Comparison of ENCODE assay signal across 23 cellular contexts in the genomic region with DNA sequence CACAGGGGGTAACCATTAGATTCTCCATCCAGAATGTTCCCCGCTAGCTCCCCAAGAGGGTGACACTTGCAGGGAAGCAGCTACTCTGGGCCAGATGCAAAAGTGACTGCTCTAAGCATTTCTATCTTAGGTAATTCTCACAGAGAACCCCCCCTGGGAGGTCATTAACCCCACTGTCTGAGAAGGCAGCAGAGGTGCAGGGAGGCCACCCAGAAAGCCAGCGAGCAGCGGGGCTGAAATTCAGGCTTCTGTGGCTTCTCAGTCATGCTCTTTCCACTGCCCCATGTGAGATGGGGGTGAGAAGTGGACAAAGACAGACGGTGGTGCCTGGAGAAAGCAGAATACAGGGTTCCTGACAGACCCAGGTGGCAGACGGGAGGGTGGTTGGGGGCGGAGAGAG.
"Had no signal": no experiment of that assay in that cellular context is flagged by ENCODE, and none has a peak within 500 bp of the region (broad histone marks: within the 10 kb centered on the region; RNA-seq: fewer than 3 reads in every experiment).

No MANE protein-coding gene starts in this region.

- H3K27me3 ChIP-seq: gastrocnemius medialis had no signal

- H3K4me3 ChIP-seq: esophagus squamous epithelium, gastrocnemius medialis, heart right ventricle, left lung, lower lobe of right lung had no signal

- H3K36me3 ChIP-seq: esophagus squamous epithelium, gastrocnemius medialis, heart right ventricle, left lung, lower lobe of right lung had no signal

- H3K27ac ChIP-seq: epithelial cell of prostate, esophagus squamous epithelium, gastrocnemius medialis, heart right ventricle, left lung, lower lobe of right lung had no signal

- H3K9me3 ChIP-seq: esophagus squamous epithelium, gastrocnemius medialis, heart right ventricle, left lung, lower lobe of right lung had no signal

- ATAC-seq: effector memory CD8-positive, alpha-beta T cell; esophagus mucosa; gastrocnemius medialis; heart right ventricle; left cardiac atrium; left lung; left ventricle myocardium superior; lower lobe of right lung; naive thymus-derived CD4-positive, alpha-beta T cell; natural killer cell had no signal

- DNase-seq: cortex of kidney; effector CD8-positive, alpha-beta T cell; effector memory CD8-positive, alpha-beta T cell; endodermal cell; erythroblast; esophagus squamous epithelium; foreskin fibroblast; foreskin melanocyte; gastrocnemius medialis; glutamatergic neuron; head of caudate nucleus; heart right ventricle; hippocampal formation; left cardiac atrium; left lung; left ventricle myocardium superior; lower lobe of right lung; mesenchymal stem cell; midbrain; naive thymus-derived CD4-positive, alpha-beta T cell; natural killer cell had no signal

- H3K4me1 ChIP-seq: esophagus squamous epithelium, gastrocnemius medialis, heart right ventricle, left lung, lower lobe of right lung had no signal
